ENCODE assay signal across 8 cellular contexts in the genomic region with DNA sequence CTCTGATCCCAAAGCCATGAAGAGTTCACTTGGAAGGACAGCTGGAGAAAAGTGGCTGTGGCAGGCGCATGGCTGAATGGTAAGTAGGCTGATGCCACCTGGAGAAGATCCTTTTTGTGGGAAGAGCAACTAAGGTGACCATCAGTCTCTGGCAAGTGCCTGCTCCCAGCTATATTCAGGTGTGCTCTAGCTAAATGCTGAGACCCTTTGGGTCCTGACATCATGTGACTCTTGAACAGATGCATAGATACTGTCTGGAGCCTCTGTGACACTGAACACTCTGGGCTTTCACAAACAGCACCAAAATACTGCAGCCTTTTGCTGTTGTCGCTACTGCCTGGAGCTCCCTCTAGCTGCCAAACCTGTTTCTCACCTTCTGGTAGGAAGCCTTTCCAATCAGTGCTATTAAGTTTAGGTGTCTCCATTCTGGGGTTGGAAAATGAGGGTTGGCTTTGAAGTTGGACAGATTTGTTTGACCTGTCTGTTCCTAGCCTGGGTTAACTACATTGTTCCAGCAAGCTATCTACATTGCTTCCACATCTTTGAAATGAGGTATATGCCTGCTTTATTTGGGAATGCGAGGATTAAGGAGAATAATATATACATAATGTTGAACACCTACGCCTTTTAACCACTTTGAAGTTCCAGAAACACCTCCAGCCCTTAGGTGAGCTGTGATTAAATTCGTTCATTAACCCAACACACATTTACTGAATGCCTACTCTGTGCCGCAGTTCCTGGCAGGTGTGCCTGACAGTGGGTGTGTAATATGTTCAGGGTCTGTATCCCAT. TPM values are rescaled to one million over a fixed set of nuclear protein-coding genes. Genes with fewer than 3 reads are reported as not detected.
DNase-seq lines count a peak whose midpoint lies in the region; ATAC-seq and TF ChIP-seq lines count a peak whose summit lies in the region.

No MANE protein-coding gene starts in this region.

- H3K36me3 ChIP-seq in SJCRH30 = no peaks in the 10 kb centered on the region
- H3K36me3 ChIP-seq in brain microvascular endothelial cell (replicated peaks) = no peaks in the 10 kb centered on the region

- H3K27ac ChIP-seq in SJCRH30 = no peak overlapping the region
- no peak overlapping the region for H3K27ac ChIP-seq in brain microvascular endothelial cell

- H3K9me3 ChIP-seq in SJCRH30 (replicated peaks) = no peaks in the 10 kb centered on the region; the same call in none of the 2 replicates

- no peak overlapping the region for H3K4me3 ChIP-seq in LNCaP clone FGC (ENCODE audit: low read depth, low read length)
- H3K4me3 ChIP-seq in SJCRH30 = no peak overlapping the region
- H3K4me3 ChIP-seq in brain microvascular endothelial cell (ENCODE audit: low read depth, low read length) = no peak overlapping the region

- no peak for ATAC-seq in HG03457 (IDR thresholded peaks at IDR 0.05; ENCODE audit: unreplicated experiment)

- no peaks in the 10 kb centered on the region for H3K4me1 ChIP-seq in SJCRH30

- in situ Hi-C loops in brain microvascular endothelial cell (cut with HindIII; ENCODE audit: low pct_ligation_motif_present, low sequenced_read_pairs) = no loop called here

- H3K27me3 ChIP-seq in SJCRH30 (no peaks in the 10 kb centered on the region; the same call in 1 of the 2 replicates), brain microvascular endothelial cell (replicated peaks) (peaks cover 49% of the 10 kb centered on the region)

- DNase-seq in NCI-H2107 treated with DMSO at 0.1 percent for 48 hours (lab: John Stamatoyannopoulos, UW; ENCODE audit: unreplicated experiment) = peak; percentile 52
- DNase-seq in NCI-H2107 (lab: John Stamatoyannopoulos, UW) = no peak
- no peak for DNase-seq in LNCaP clone FGC (ENCODE audit: low read depth)
- DNase-seq in SJCRH30 = peak; percentile 24 to 57
- peak; percentile 44 for DNase-seq in brain microvascular endothelial cell
- peak; percentile 40 for DNase-seq in midbrain (lab: John Stamatoyannopoulos, UW)
- DNase-seq in hepatic stellate cell (ENCODE audit: low spot score) = no peak

- TF ChIP-seq CTCF in LNCaP clone FGC (IDR thresholded peaks at IDR 0.05; ENCODE audit: control insufficient read depth, extremely low read depth, insufficient read depth) (peak; percentile 66), brain microvascular endothelial cell (IDR thresholded peaks at IDR 0.05; ENCODE audit: low read depth, low read length, missing control alignments) (peak; percentile 88)

RNA-seq across cellular contexts. Expression of a gene that starts 3.1 kb away (rescaled TPM):
- total RNA-seq in SJCRH30 (2014; rRNA removed; shearing (Covaris generic)) = not detected in 2 replicates

RNA-seq across cellular contexts. Expression of a gene that starts 6.0 kb away (rescaled TPM):
- total RNA-seq in SJCRH30 (2014; rRNA removed; shearing (Covaris generic)) = 12.0 and 14.2 TPM in 2 replicates

RNA-seq across cellular contexts. Expression of a gene that starts 56.1 kb away (rescaled TPM):
- 815 and 876 TPM in 2 replicates for total RNA-seq in SJCRH30 (2014; rRNA removed; shearing (Covaris generic))

RNA-seq across cellular contexts. Expression of a gene that starts 57.2 kb away (rescaled TPM):
- 28.9 and 42.0 TPM in 2 replicates for total RNA-seq in SJCRH30 (2014; rRNA removed; shearing (Covaris generic))

Comparison
In these comparisons a context has a peak if more than half of its experiments do, and no peak if none do; other contexts are left out.
1. DNase-seq: peak in NCI-H2107 treated with DMSO at 0.1 percent for 48 hours (single experiment), SJCRH30 (2 of 2), brain microvascular endothelial cell (single experiment) and midbrain (single experiment); none in NCI-H2107 (single experiment), LNCaP clone FGC (single experiment) and hepatic stellate cell (single experiment).